8 cellular contexts compared by ENCODE assay signal in the genomic region with DNA sequence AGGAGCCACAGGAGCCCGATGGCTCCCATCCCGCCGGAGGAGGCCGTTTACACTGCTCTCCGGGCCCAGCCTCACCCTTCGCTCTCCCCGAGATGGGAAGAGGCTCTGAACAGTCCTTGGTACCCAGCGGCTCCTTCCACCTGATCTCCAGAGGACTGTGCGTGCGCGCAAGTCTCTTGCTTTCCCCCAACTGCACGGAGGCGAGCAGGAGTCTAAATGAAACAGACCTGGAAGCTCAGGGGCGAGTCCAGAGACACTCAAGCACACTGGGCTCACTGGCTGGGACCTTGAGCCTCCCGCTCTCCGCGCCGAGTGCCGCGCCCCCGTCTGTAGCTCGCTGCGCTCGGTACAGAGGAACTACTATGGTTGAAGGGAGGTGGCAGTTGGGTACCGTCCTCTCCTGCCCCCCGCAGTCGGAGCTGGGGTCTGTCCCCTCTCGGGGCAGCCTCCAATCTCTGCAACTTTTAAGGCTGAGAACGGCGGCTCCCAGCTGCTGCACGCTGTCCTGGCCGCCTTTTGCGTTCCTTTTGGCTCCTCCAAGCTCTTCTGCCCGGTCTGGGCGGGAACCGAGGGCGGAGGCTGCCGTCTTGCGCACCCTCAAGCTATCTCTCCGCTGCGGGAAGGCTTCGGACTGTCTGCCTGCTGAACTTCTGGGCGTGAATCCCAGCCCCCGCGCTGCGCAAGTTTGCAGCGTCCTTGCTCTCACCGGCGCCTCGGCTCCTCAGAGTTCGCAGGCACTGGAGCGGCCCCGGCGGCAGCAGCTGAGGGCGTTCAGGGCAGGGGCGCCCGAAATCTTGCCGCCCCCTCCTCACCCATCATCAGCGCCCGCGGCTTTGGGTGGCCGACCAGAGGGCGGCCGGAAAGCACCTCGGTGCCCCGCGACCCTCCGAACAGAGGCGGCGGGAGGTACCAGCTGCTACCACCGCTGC. TPM values are rescaled to one million over a fixed set of nuclear protein-coding genes. Genes with fewer than 3 reads are reported as not detected.
DNase-seq lines count a peak whose midpoint lies in the region; ATAC-seq and TF ChIP-seq lines count a peak whose summit lies in the region.

No MANE protein-coding gene starts in this region.

- no CpG with 5 or more reads among the region's 71 CpGs for WGBS in gastroesophageal sphincter (ENCODE audit: low coverage in 1 of 2), 2 donors
- no CpG with 5 or more reads among the region's 71 CpGs for WGBS in trophoblast cell (ENCODE audit: extremely low coverage, insufficient coverage, insufficient read length)

- H3K79me1 ChIP-seq in trophoblast cell (ENCODE audit: low read length), result no peaks in the 10 kb centered on the region

- ATAC-seq in T-cell (replicated peaks in 1 of 4) (peak in 1 of 4 experiments; percentile 14), gastroesophageal sphincter (peak; percentile 6), GM21367 (IDR thresholded peaks at IDR 0.05; ENCODE audit: unreplicated experiment) (no peak), HG03280 (IDR thresholded peaks at IDR 0.05; ENCODE audit: unreplicated experiment) (no peak), HG03565 (IDR thresholded peaks at IDR 0.05; ENCODE audit: unreplicated experiment) (no peak)

- TF ChIP-seq EP300 in gastroesophageal sphincter (IDR thresholded peaks at IDR 0.05), result no peak

- H3K4me1 ChIP-seq in gastroesophageal sphincter (peaks cover 0 to 29% (median 21%) of the 10 kb centered on the region in 3 donors), trophoblast cell (ENCODE audit: control insufficient read depth in 1 of 2, insufficient read depth in 2 of 2, low read length in 2 of 2) (peaks cover 4% of the 10 kb centered on the region in 2 experiments)

- H3K4ac ChIP-seq in trophoblast cell (ENCODE audit: low read depth, low read length), result no peak overlapping the region

- H3K23ac ChIP-seq in trophoblast cell (ENCODE audit: low read length), result no peak overlapping the region

- peaks cover 13% of the 10 kb centered on the region for H3K4me1 Mint-ChIP-seq in activated T-cell treated with anti-CD3 and anti-CD28 coated beads, Interleukin-2, amount 50 U/mL, for 24 hours (ENCODE audit: low read depth)
- H3K4me1 Mint-ChIP-seq in T-cell, result peaks cover 6 to 25% (median 19%) of the 10 kb centered on the region in 3 donors

- no peak for TF ChIP-seq CTCF in gastroesophageal sphincter (IDR thresholded peaks at IDR 0.05)

- POLR2A ChIA-PET in T-cell (lab: Charles Lee), result no interaction called here

- H2BK5ac ChIP-seq in trophoblast cell (ENCODE audit: low read depth, low read length, poor library complexity), result no peak overlapping the region

- no peak overlapping the region for H4K12ac ChIP-seq in trophoblast cell (ENCODE audit: low read depth, low read length)

- no peak overlapping the region for H3K27ac Mint-ChIP-seq in activated T-cell treated with anti-CD3 and anti-CD28 coated beads, Interleukin-2, amount 50 U/mL, for 24 hours
- H3K27ac Mint-ChIP-seq in T-cell, result no peak overlapping the region

- H3K27me3 ChIP-seq in gastroesophageal sphincter, result peaks cover 93% of the 10 kb centered on the region
- H3K27me3 ChIP-seq in trophoblast cell (ENCODE audit: insufficient read depth, low read length), result peaks cover 22% of the 10 kb centered on the region

- DNase-seq in activated T-cell treated with anti-CD3 and anti-CD28 coated beads, Interleukin-2, amount 50 U/mL, for 24 hours, result peak; percentile 39
- no peak for DNase-seq in activated T-cell treated with anti-CD3 and anti-CD28 coated beads, Interleukin-2, amount 50 U/mL, for 1 hour
- DNase-seq in T-cell (no peak), trophoblast cell (peak; percentile 16 to 45)

- H3K36me3 ChIP-seq in gastroesophageal sphincter, result no peaks in the 10 kb centered on the region
- H3K36me3 ChIP-seq in trophoblast cell (ENCODE audit: control insufficient read depth in 1 of 2, insufficient read depth in 2 of 2, low read length in 2 of 2), result no peaks in the 10 kb centered on the region

- CTCF ChIA-PET in T-cell (lab: Charles Lee), result interaction anchor here in 1 of 2 donors (0.8 kb wide), 1 partner anchor 13 kb away, joined by 6 read pairs; no protein-coding TSS in a partner anchor

- H4K91ac ChIP-seq in trophoblast cell (ENCODE audit: low read depth, low read length), result no peak overlapping the region

- H2AFZ ChIP-seq in trophoblast cell (ENCODE audit: insufficient read depth, low read length, poor library complexity), result no peak overlapping the region

- no peak overlapping the region for H3K18ac ChIP-seq in trophoblast cell (ENCODE audit: low read length)

- no peaks in the 10 kb centered on the region for H3K9me3 Mint-ChIP-seq in activated T-cell treated with anti-CD3 and anti-CD28 coated beads, Interleukin-2, amount 50 U/mL, for 24 hours
- peaks cover 0 to 6% (median 0%) of the 10 kb centered on the region in 3 donors for H3K9me3 Mint-ChIP-seq in T-cell

- no peaks in the 10 kb centered on the region for H3K79me2 ChIP-seq in trophoblast cell (ENCODE audit: control insufficient read depth, insufficient read depth, low read length, poor library complexity)

- H3K27ac ChIP-seq in gastroesophageal sphincter (peak overlapping the region in 1 of 4 donors; percentile 41), trophoblast cell (ENCODE audit: low read depth, low read length) (no peak overlapping the region)

- H4K8ac ChIP-seq in trophoblast cell (ENCODE audit: low read depth, low read length), result no peak overlapping the region

- H3K9me3 ChIP-seq in gastroesophageal sphincter (no peaks in the 10 kb centered on the region), trophoblast cell (ENCODE audit: insufficient read depth, low read depth, low read length) (no peaks in the 10 kb centered on the region)

- H3K14ac ChIP-seq in trophoblast cell (ENCODE audit: low read length), result no peak overlapping the region

- peak overlapping the region; percentile 79 for H3K4me2 ChIP-seq in trophoblast cell (ENCODE audit: low read length)

- no peak overlapping the region for H2AK5ac ChIP-seq in trophoblast cell (ENCODE audit: low read length)

- no peak for TF ChIP-seq POLR2A in gastroesophageal sphincter (IDR thresholded peaks at IDR 0.05)

- H3K4me3 Mint-ChIP-seq in activated T-cell treated with anti-CD3 and anti-CD28 coated beads, Interleukin-2, amount 50 U/mL, for 24 hours, result peak overlapping the region; percentile 46
- peak overlapping the region; percentile 21 to 65 (median 39) for H3K4me3 Mint-ChIP-seq in T-cell

- H3K9ac ChIP-seq in trophoblast cell (ENCODE audit: low read length), result no peak overlapping the region

- no peaks in the 10 kb centered on the region for H3K36me3 Mint-ChIP-seq in activated T-cell treated with anti-CD3 and anti-CD28 coated beads, Interleukin-2, amount 50 U/mL, for 24 hours (ENCODE audit: low read depth)
- H3K36me3 Mint-ChIP-seq in T-cell, result no peaks in the 10 kb centered on the region

- H3K4me3 ChIP-seq in gastroesophageal sphincter, result peak overlapping the region; percentile 13 to 55
- peak overlapping the region; percentile 62 for H3K4me3 ChIP-seq in trophoblast cell (ENCODE audit: low read depth, low read length)

- H2BK12ac ChIP-seq in trophoblast cell (ENCODE audit: low read length), result no peak overlapping the region

- peaks cover 81% of the 10 kb centered on the region for H3K27me3 Mint-ChIP-seq in activated T-cell treated with anti-CD3 and anti-CD28 coated beads, Interleukin-2, amount 50 U/mL, for 24 hours
- peaks cover 63 to 69% of the 10 kb centered on the region in 2 donors for H3K27me3 Mint-ChIP-seq in T-cell

- no peak overlapping the region for H2BK120ac ChIP-seq in trophoblast cell (ENCODE audit: insufficient read depth, low read length, poor library complexity)

RNA-seq across cellular contexts. Expression of a gene that starts 0.5 kb away (rescaled TPM):
- total RNA-seq in T-cell (not detected), gastroesophageal sphincter (1 to 10 TPM in 2 of 4 donors, under 1 TPM in 2; 0.94 to 1.6 (median 1.1) TPM)
- 0.22 and 0.24 TPM in 2 replicates for polyA plus RNA-seq in trophoblast cell (2013)

Comparison
In these comparisons a context has a peak if more than half of its experiments do, and no peak if none do; other contexts are left out.
1. DNase-seq: peak in activated T-cell treated with anti-CD3 and anti-CD28 coated beads, Interleukin-2, amount 50 U/mL, for 24 hours (single experiment) and trophoblast cell (2 of 2); none in activated T-cell treated with anti-CD3 and anti-CD28 coated beads, Interleukin-2, amount 50 U/mL, for 1 hour (single experiment) and T-cell (0 of 34).